1 cellular context compared by ENCODE assay signal in genomic region chr5:53560506-53561191, GRCh38.
A peak's percentile ranks its signal among the peaks of the same experiment; 100 is the strongest.
TF ChIP-seq lines count a peak whose summit lies in the region.

Gene NDUFS4, plus strand, starts transcription at chr5:53560639. Its CDS starts 24 bp downstream, at chr5:53560663.

TF ChIP-seq in HepG2, 621 proteins besides CTCF, POLR2A, EP300 and RAD21 (continued from another document and continues in another):
- TF ChIP-seq ZBTB25 (CRISPR knock-in tag; IDR thresholded peaks at IDR 0.05) (peak; percentile 65; the same call in 1 of the 2 replicates), ZNF251 (CRISPR knock-in tag; IDR thresholded peaks at IDR 0.05) (no peak), ZFX (CRISPR knock-in tag; IDR thresholded peaks at IDR 0.05; ENCODE audit: low read depth) (peak; percentile 94), ZNF574 (CRISPR knock-in tag; IDR thresholded peaks at IDR 0.05) (peak; percentile 87), MAZ (IDR thresholded peaks at IDR 0.05; ENCODE audit: borderline replicate concordance, low read depth, low read length) (no peak; the same call in 1 of the 2 replicates), MAZ (CRISPR knock-in tag; IDR thresholded peaks at IDR 0.05; ENCODE audit: low read depth) (no peak), ZBTB14 (CRISPR knock-in tag; IDR thresholded peaks at IDR 0.05) (no peak), GRHL1 (CRISPR knock-in tag; conservative IDR thresholded peaks at IDR 0.05) (no peak), ERF (CRISPR knock-in tag; IDR thresholded peaks at IDR 0.05) (0 out of 2 replicates have a peak, but pooled peaks have one; percentile 41), IKZF5 (CRISPR knock-in tag; IDR thresholded peaks at IDR 0.05) (peak; percentile 74; the same call in 1 of the 2 replicates), JDP2 (CRISPR knock-in tag; IDR thresholded peaks at IDR 0.05; ENCODE audit: borderline replicate concordance) (no peak), ZNF550 (CRISPR knock-in tag; IDR thresholded peaks at IDR 0.05; ENCODE audit: borderline replicate concordance) (no peak), ZNF850 (CRISPR knock-in tag; conservative IDR thresholded peaks at IDR 0.05) (no peak), ARID2 (CRISPR knock-in tag; IDR thresholded peaks at IDR 0.05; ENCODE audit: borderline replicate concordance) (no peak; the same call in 1 of the 2 replicates), ZNF839 (CRISPR knock-in tag; IDR thresholded peaks at IDR 0.05; ENCODE audit: borderline replicate concordance) (no peak), ZNF709 (CRISPR knock-in tag; IDR thresholded peaks at IDR 0.05) (no peak), ZFP36L2 (CRISPR knock-in tag; IDR thresholded peaks at IDR 0.05) (no peak), ATF7 (IDR thresholded peaks at IDR 0.05) (no peak), ATF7 (CRISPR knock-in tag; IDR thresholded peaks at IDR 0.05) (no peak), ZNF234 (CRISPR knock-in tag; conservative IDR thresholded peaks at IDR 0.05) (no peak), KDM4B (CRISPR knock-in tag; IDR thresholded peaks at IDR 0.05) (no peak), BRCA1 (CRISPR knock-in tag; IDR thresholded peaks at IDR 0.05) (peak; percentile 47; the same call in 1 of the 2 replicates), ZBTB44 (CRISPR knock-in tag; IDR thresholded peaks at IDR 0.05) (no peak; the same call in 1 of the 2 replicates), ZSCAN30 (CRISPR knock-in tag; IDR thresholded peaks at IDR 0.05) (no peak), SALL1 (CRISPR knock-in tag; IDR thresholded peaks at IDR 0.05) (peak; percentile 79), MIXL1 (CRISPR knock-in tag; IDR thresholded peaks at IDR 0.05) (peak; percentile 70; the same call in 1 of the 2 replicates), ZSCAN29 (CRISPR knock-in tag; conservative IDR thresholded peaks at IDR 0.05) (0 out of 2 replicates have a peak, but pooled peaks have one; percentile 58), HOXA9 (CRISPR knock-in tag; IDR thresholded peaks at IDR 0.05; ENCODE audit: borderline replicate concordance) (no peak), THAP9 (CRISPR knock-in tag; IDR thresholded peaks at IDR 0.05; ENCODE audit: borderline replicate concordance) (peak; percentile 99), ZNF18 (CRISPR knock-in tag; IDR thresholded peaks at IDR 0.05; ENCODE audit: insufficient replicate concordance) (peak; percentile 20), ZNF362 (CRISPR knock-in tag; IDR thresholded peaks at IDR 0.05; ENCODE audit: borderline replicate concordance) (no peak), IRF1 (CRISPR knock-in tag; IDR thresholded peaks at IDR 0.05; ENCODE audit: low read depth) (no peak; the same call in 1 of the 2 replicates), RFXANK (CRISPR knock-in tag; IDR thresholded peaks at IDR 0.05) (no peak), DMTF1 (CRISPR knock-in tag; IDR thresholded peaks at IDR 0.05) (no peak), ZNF556 (CRISPR knock-in tag; IDR thresholded peaks at IDR 0.05; ENCODE audit: borderline replicate concordance) (peak; percentile 79), NFE2L2 (IDR thresholded peaks at IDR 0.05; ENCODE audit: low read length) (no peak), ZNF337 (CRISPR knock-in tag; IDR thresholded peaks at IDR 0.05; ENCODE audit: borderline replicate concordance, low read depth) (0 out of 2 replicates have a peak, but pooled peaks have one; percentile 22), SNAPC2 (CRISPR knock-in tag; IDR thresholded peaks at IDR 0.05) (peak; percentile 17; the same call in 1 of the 2 replicates), ZNF598 (CRISPR knock-in tag; IDR thresholded peaks at IDR 0.05; ENCODE audit: borderline replicate concordance) (peak; percentile 87; the same call in 1 of the 2 replicates), HNF4A (CRISPR knock-in tag; IDR thresholded peaks at IDR 0.05) (peak; percentile 49; the same call in 1 of the 2 replicates), DNMT3B (CRISPR knock-in tag; conservative IDR thresholded peaks at IDR 0.05) (0 out of 2 replicates have a peak, but pooled peaks have one; percentile 55), ZBTB42 (CRISPR knock-in tag; IDR thresholded peaks at IDR 0.05) (no peak), FLYWCH1 (CRISPR knock-in tag; IDR thresholded peaks at IDR 0.05) (no peak), SAP130 (CRISPR knock-in tag; IDR thresholded peaks at IDR 0.05; ENCODE audit: low read depth) (peak; percentile 87), ZBTB8A (CRISPR knock-in tag; IDR thresholded peaks at IDR 0.05; ENCODE audit: borderline replicate concordance, low read depth) (no peak)
